In the genomic region with DNA sequence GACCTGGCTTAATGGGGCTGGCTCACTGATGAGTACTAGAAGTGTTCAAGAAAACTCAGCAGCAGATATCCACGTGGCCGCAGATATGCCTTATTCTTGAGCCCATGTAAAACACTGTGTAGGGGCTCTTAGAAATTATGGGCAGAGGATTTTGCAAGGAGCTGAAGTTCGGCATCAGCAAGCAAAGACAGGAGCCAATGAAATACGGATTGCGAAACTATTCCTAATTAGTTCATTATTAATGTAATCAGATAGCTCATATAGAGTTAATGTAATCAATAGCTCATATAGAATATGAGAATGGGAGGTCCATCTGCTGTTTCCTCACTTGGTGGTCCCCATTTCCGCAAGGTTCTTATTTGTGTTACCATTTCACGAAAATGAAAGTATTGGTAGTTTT, we compare ENCODE assay signal across 18 cellular contexts. TPM values are rescaled to one million over a fixed set of nuclear protein-coding genes. Genes with fewer than 3 reads are reported as not detected.
A peak's percentile ranks its signal among the peaks of the same experiment; 100 is the strongest.
DNase-seq lines count a peak whose midpoint lies in the region; ATAC-seq, FAIRE-seq and TF ChIP-seq lines count a peak whose summit lies in the region.
"Had no signal": no experiment of that assay in that cellular context is flagged by ENCODE, and none has a peak within 500 bp of the region (broad histone marks: within the 10 kb centered on the region; RNA-seq: fewer than 3 reads in every experiment).

No MANE protein-coding gene starts in this region.

- peaks cover 6% of the 10 kb centered on the region for H3K27me3 Mint-ChIP-seq in brain
- no peaks in the 10 kb centered on the region for H3K27me3 Mint-ChIP-seq in nephron progenitor cell (ENCODE audit: low read depth, poor library complexity)
- no peaks in the 10 kb centered on the region for H3K27me3 Mint-ChIP-seq in activated CD4-positive, alpha-beta memory T cell treated with anti-CD3 and anti-CD28 coated beads, Interleukin-2, amount 10 ng/mL, durations not matched to agents 7 days and 5 days
- H3K27me3 Mint-ChIP-seq: CD4-positive, alpha-beta T cell had no signal

- in situ Hi-C loops in G401 (cut with HindIII; ENCODE audit: low sequenced_read_pairs): no loop called here

- CTCF ChIA-PET in activated CD4-positive, alpha-beta memory T cell treated with anti-CD3 and anti-CD28 coated beads, Interleukin-2, amount 10 ng/mL, durations not matched to agents 7 days and 5 days (lab: Charles Lee): no interaction called here

- no peaks in the 10 kb centered on the region for H3F3A ChIP-seq in MM.1S (ENCODE audit: insufficient read depth, low read length)

- no peak for ATAC-seq in HG03565 (IDR thresholded peaks at IDR 0.05; ENCODE audit: unreplicated experiment)
- no peak for ATAC-seq in GM21529 (IDR thresholded peaks at IDR 0.05; ENCODE audit: unreplicated experiment)
- ATAC-seq: GM23338 had no signal

- peak overlapping the region; percentile 26; the same call in 1 of the 2 replicates for H3K9ac ChIP-seq in MM.1S (ENCODE audit: low read length)
- H3K9ac ChIP-seq: BLaER1 had no signal

- peaks cover 47% of the 10 kb centered on the region for H3K4me1 Mint-ChIP-seq in brain
- peaks cover 17% of the 10 kb centered on the region for H3K4me1 Mint-ChIP-seq in nephron progenitor cell
- peaks cover 11% of the 10 kb centered on the region for H3K4me1 Mint-ChIP-seq in activated CD4-positive, alpha-beta memory T cell treated with anti-CD3 and anti-CD28 coated beads, Interleukin-2, amount 10 ng/mL, durations not matched to agents 7 days and 5 days
- H3K4me1 Mint-ChIP-seq: GM23338 had no signal

- peak; percentile 5 for FAIRE-seq in GM18507 (lab: Jason Lieb, UNC)

- H4K20me1 ChIP-seq in MM.1S (ENCODE audit: insufficient read depth, low read length): no peaks in the 10 kb centered on the region
- H4K20me1 ChIP-seq: BLaER1 had no signal

- DNase-seq in GM18507 (ENCODE audit: extremely low spot score, insufficient read length, low read depth): no peak
- DNase-seq in MM.1S: no peak
- no peak for DNase-seq in nephron progenitor cell
- DNase-seq in G401 (ENCODE audit: low spot score): no peak
- no peak for DNase-seq in activated CD4-positive, alpha-beta memory T cell treated with anti-CD3 and anti-CD28 coated beads, Interleukin-2, amount 10 ng/mL, durations not matched to agents 7 days and 5 days
- DNase-seq: CD4-positive, alpha-beta T cell; MV-4-11; NCI-H524 treated with DMSO at 0.1 percent for 48 hours; NCI-H82; OCI-M1; SHP77 treated with DMSO at 0.1 percent for 48 hours had no signal

- H3K9me3 ChIP-seq in MM.1S (replicated peaks; ENCODE audit: insufficient read depth, low read length): no peaks in the 10 kb centered on the region
- H3K9me3 ChIP-seq: BLaER1, HAP-1 had no signal

- H3K4me3 ChIP-seq in MM.1S (ENCODE audit: low read length): peak overlapping the region; percentile 52
- H3K4me3 ChIP-seq: BLaER1, GM23338, HAP-1, SK-N-MC had no signal

- H3K36me3 Mint-ChIP-seq in brain: peaks cover 31% of the 10 kb centered on the region
- H3K36me3 Mint-ChIP-seq in nephron progenitor cell (ENCODE audit: low read depth): peaks cover 70% of the 10 kb centered on the region
- H3K36me3 Mint-ChIP-seq in activated CD4-positive, alpha-beta memory T cell treated with anti-CD3 and anti-CD28 coated beads, Interleukin-2, amount 10 ng/mL, durations not matched to agents 7 days and 5 days (ENCODE audit: low read depth): peaks cover 24% of the 10 kb centered on the region

- POLR2A ChIA-PET in activated CD4-positive, alpha-beta memory T cell treated with anti-CD3 and anti-CD28 coated beads, Interleukin-2, amount 10 ng/mL, durations not matched to agents 7 days and 5 days (lab: Charles Lee): no interaction called here

- no peak overlapping the region for H3K4me3 Mint-ChIP-seq in brain
- no peak overlapping the region for H3K4me3 Mint-ChIP-seq in nephron progenitor cell
- H3K4me3 Mint-ChIP-seq in activated CD4-positive, alpha-beta memory T cell treated with anti-CD3 and anti-CD28 coated beads, Interleukin-2, amount 10 ng/mL, durations not matched to agents 7 days and 5 days: no peak overlapping the region
- H3K4me3 Mint-ChIP-seq: CD4-positive, alpha-beta T cell; GM23338 had no signal

- H3K27ac ChIP-seq in MM.1S (ENCODE audit: low read length): peak overlapping the region; percentile 11; the same call in 1 of the 2 replicates
- H3K27ac ChIP-seq: BLaER1, SK-N-MC had no signal

- H3K27ac Mint-ChIP-seq in brain: peak overlapping the region in 4 of 5 experiments; percentile 68 to 95 (median 88)
- H3K27ac Mint-ChIP-seq in nephron progenitor cell: peak overlapping the region; percentile 32
- no peak overlapping the region for H3K27ac Mint-ChIP-seq in activated CD4-positive, alpha-beta memory T cell treated with anti-CD3 and anti-CD28 coated beads, Interleukin-2, amount 10 ng/mL, durations not matched to agents 7 days and 5 days
- H3K27ac Mint-ChIP-seq: CD4-positive, alpha-beta T cell; GM23338 had no signal

- no peaks in the 10 kb centered on the region for H3K9me2 ChIP-seq in MM.1S (replicated peaks; ENCODE audit: insufficient read depth, low read length)

- H3K27me3 ChIP-seq in MM.1S (replicated peaks; ENCODE audit: insufficient read depth, low read length): no peaks in the 10 kb centered on the region
- H3K27me3 ChIP-seq: BLaER1 had no signal

- H3K79me2 ChIP-seq in MM.1S (ENCODE audit: low read length): no peaks in the 10 kb centered on the region; the same call in 1 of the 2 replicates

- H3K36me3 ChIP-seq in MM.1S (replicated peaks; ENCODE audit: insufficient read depth, low read length): no peaks in the 10 kb centered on the region
- H3K36me3 ChIP-seq: BLaER1 had no signal

- TF ChIP-seq CTCF in MM.1S (IDR thresholded peaks at IDR 0.05; ENCODE audit: low read length) (no peak), brain (conservative IDR thresholded peaks at IDR 0.05) (no peak), nephron progenitor cell (IDR thresholded peaks at IDR 0.05) (no peak)

- peaks cover 8% of the 10 kb centered on the region for H3K4me1 ChIP-seq in MM.1S (ENCODE audit: low read length)
- H3K4me1 ChIP-seq: HAP-1 had no signal

- H2AFZ ChIP-seq in MM.1S (ENCODE audit: low read length): peak overlapping the region; percentile 79
- H2AFZ ChIP-seq: GM23338 had no signal

- H3K9me3 Mint-ChIP-seq in brain (no peaks in the 10 kb centered on the region), nephron progenitor cell (no peaks in the 10 kb centered on the region)
- no peaks in the 10 kb centered on the region for H3K9me3 Mint-ChIP-seq in activated CD4-positive, alpha-beta memory T cell treated with anti-CD3 and anti-CD28 coated beads, Interleukin-2, amount 10 ng/mL, durations not matched to agents 7 days and 5 days
- H3K9me3 Mint-ChIP-seq: CD4-positive, alpha-beta T cell; GM23338 had no signal

- peak overlapping the region; percentile 64 for H3K4me2 ChIP-seq in MM.1S (ENCODE audit: low read depth, low read length)
- H3K4me2 ChIP-seq: BLaER1, GM23338 had no signal

RNA-seq across cellular contexts. Expression of gene GSK3B, which starts 9.0 kb away (rescaled TPM):
- 34.5 TPM for polyA plus RNA-seq in brain (ENCODE audit: insufficient read depth, low read depth, low replicate concordance)
- 22.7 and 33.8 TPM in 2 replicates for total RNA-seq in G401 (2014; rRNA removed; shearing (Covaris generic))
- total RNA-seq in activated CD4-positive, alpha-beta memory T cell treated with anti-CD3 and anti-CD28 coated beads, Interleukin-2, amount 10 ng/mL, durations not matched to agents 7 days and 5 days: 10 to 100 TPM; 35.6 to 37.2 TPM
